ENCODE assay signal across 8 cellular contexts in genomic region chr14:75542585-75543091, GRCh38.
A peak's percentile ranks its signal among the peaks of the same experiment; 100 is the strongest.
DNase-seq lines count a peak whose midpoint lies in the region; ATAC-seq and TF ChIP-seq lines count a peak whose summit lies in the region.

No MANE protein-coding gene starts in this region.

- TF ChIP-seq POLR2A in Raji (IDR thresholded peaks at IDR 0.05; ENCODE audit: insufficient read depth, low read depth, low read length): peak; percentile 77

- in situ Hi-C loops in ACHN (cut with HindIII; ENCODE audit: low pct_ligation_motif_present, low pct_unique_long_range_greater_than_20kb, low sequenced_read_pairs): no loop called here

- peak overlapping the region; percentile 7; the same call in 1 of the 2 replicates for H3K4me3 ChIP-seq in GM08714 (ENCODE audit: low read length)

- DNase-seq in activated naive CD4-positive, alpha-beta T cell treated with anti-CD3 and anti-CD28 coated beads, Interleukin-2, amount 50 U/mL, for 16 hours: peak; percentile 84
- peak; percentile 48 for DNase-seq in left kidney (ENCODE audit: low read depth, low spot score)
- DNase-seq in stimulated activated CD8-positive, alpha-beta memory T cell treated with anti-CD3 and anti-CD28 coated beads, Interleukin-12 subunit alpha, Interleukin-12 subunit beta, amount 100 ng/mL, for 4 hours (ENCODE audit: low read depth): peak; percentile 67
- no peak for DNase-seq in DMS 273 (lab: John Stamatoyannopoulos, UW; ENCODE audit: unreplicated experiment)
- no peak for DNase-seq in ACHN

- ATAC-seq in HG02571 (IDR thresholded peaks at IDR 0.05; ENCODE audit: unreplicated experiment): peak; percentile 58

Comparison
In these comparisons a context has a peak if more than half of its experiments do, and no peak if none do; other contexts are left out.
1. DNase-seq: peak in activated naive CD4-positive, alpha-beta T cell treated with anti-CD3 and anti-CD28 coated beads, Interleukin-2, amount 50 U/mL, for 16 hours (single experiment), left kidney (single experiment) and stimulated activated CD8-positive, alpha-beta memory T cell treated with anti-CD3 and anti-CD28 coated beads, Interleukin-12 subunit alpha, Interleukin-12 subunit beta, amount 100 ng/mL, for 4 hours (single experiment); none in DMS 273 (single experiment) and ACHN (single experiment).